ENCODE assay signal across 17 cellular contexts in the genomic region with DNA sequence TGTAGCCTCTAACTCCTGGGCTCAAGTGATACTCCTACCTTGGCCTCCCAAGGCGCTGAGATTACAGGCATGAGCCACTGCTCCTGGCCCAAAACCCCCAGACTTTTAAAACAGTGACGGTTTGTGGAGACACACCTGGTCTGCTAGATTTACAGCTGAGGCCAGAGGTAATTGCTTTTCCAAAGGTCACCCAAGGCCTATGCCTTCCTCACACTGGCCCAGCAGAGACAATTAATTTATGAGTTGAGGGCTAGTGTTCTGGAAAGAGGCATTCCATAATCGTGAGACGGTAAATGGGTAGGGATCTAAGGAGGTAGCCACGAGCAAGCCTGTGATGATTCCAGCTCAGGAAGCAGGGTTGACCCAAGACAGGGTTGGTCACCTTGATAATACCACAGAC. TPM values are rescaled to one million over a fixed set of nuclear protein-coding genes. Genes with fewer than 3 reads are reported as not detected.
DNase-seq lines count a peak whose midpoint lies in the region; TF ChIP-seq lines count a peak whose summit lies in the region.
"Had no signal": no experiment of that assay in that cellular context is flagged by ENCODE, and none has a peak within 500 bp of the region (broad histone marks: within the 10 kb centered on the region; RNA-seq: fewer than 3 reads in every experiment).

No MANE protein-coding gene starts in this region.

- no peak overlapping the region for H2BK5ac ChIP-seq in neuronal stem cell (ENCODE audit: low read length)

- H3K27ac ChIP-seq in neuronal stem cell (replicated peaks; ENCODE audit: low read length): no peak overlapping the region
- H3K27ac ChIP-seq: 22Rv1, A549 had no signal

- peak overlapping the region; percentile 34 for H2BK15ac ChIP-seq in neuronal stem cell (ENCODE audit: low read length)

- H3K18ac ChIP-seq in neuronal stem cell (ENCODE audit: low read length): no peak overlapping the region

- peaks cover 0 to 15% (median 0%) of the 10 kb centered on the region in 3 experiments for H3K27me3 ChIP-seq in neuronal stem cell (ENCODE audit: control insufficient read depth in 3 of 3, insufficient read depth in 3 of 3, low read depth in 1 of 3, low read length in 3 of 3)

- no peak overlapping the region for H3K4ac ChIP-seq in neuronal stem cell (ENCODE audit: low read length)

- no peaks in the 10 kb centered on the region for H3K79me1 ChIP-seq in neuronal stem cell (ENCODE audit: low read depth, low read length)

- H2AFZ ChIP-seq in neuronal stem cell (ENCODE audit: low read length): no peak overlapping the region

- no CpG with 5 or more reads among the region's 5 CpGs for WGBS in neuronal stem cell (ENCODE audit: extremely low coverage in 2 of 2, insufficient read length in 2 of 2, insufficient replicate concordance in 1 of 2), 2 donors

- H2BK12ac ChIP-seq in neuronal stem cell (ENCODE audit: low read length): no peak overlapping the region

- no peak overlapping the region for H2AK5ac ChIP-seq in neuronal stem cell (ENCODE audit: low read depth, low read length)

- no peak overlapping the region for H4K91ac ChIP-seq in neuronal stem cell (ENCODE audit: low read depth, low read length, poor library complexity)

- no peaks in the 10 kb centered on the region for H3K36me3 ChIP-seq in neuronal stem cell (replicated peaks in 1 of 2; ENCODE audit: control insufficient read depth in 2 of 2, insufficient read depth in 2 of 2, low read length in 2 of 2)

- no peak overlapping the region for H3K23ac ChIP-seq in neuronal stem cell (ENCODE audit: low read depth, low read length, poor library complexity)

- TF ChIP-seq CTCF in GM10266 (IDR thresholded peaks at IDR 0.05; ENCODE audit: control insufficient read depth, insufficient read depth, low read depth, missing control alignments): no peak

- no peaks in the 10 kb centered on the region for H3K9me3 ChIP-seq in neuronal stem cell (replicated peaks in 1 of 2; ENCODE audit: control insufficient read depth in 2 of 2, insufficient read depth in 1 of 2, low read depth in 1 of 2, low read length in 2 of 2)
- H3K9me3 ChIP-seq: A549 had no signal

- no peak overlapping the region for H3K14ac ChIP-seq in neuronal stem cell (ENCODE audit: low read length)

- peak; percentile 15 for DNase-seq in activated CD8-positive, alpha-beta memory T cell treated with anti-CD3 and anti-CD28 coated beads for 24 hours
- DNase-seq in activated CD8-positive, alpha-beta memory T cell treated with anti-CD3 and anti-CD28 coated beads, Interleukin-2, amount 50 U/mL, for 4 hours: no peak
- DNase-seq in islet precursor cell (peak; percentile 18), neuronal stem cell (ENCODE audit: low spot score) (no peak), NCI-H1436 treated with DMSO at 0.1 percent for 48 hours (lab: John Stamatoyannopoulos, UW) (no peak), HPDE6-E6E7 (ENCODE audit: extremely low spot score) (no peak), GM10266 (ENCODE audit: extremely low spot score) (no peak)
- DNase-seq: AML-193; Calu3; CD4-positive, alpha-beta memory T cell; DMS79 treated with DMSO at 0.1 percent for 48 hours; GF-D8; H9; IMR-90 had no signal

- H3K4me1 ChIP-seq in neuronal stem cell (ENCODE audit: control insufficient read depth in 2 of 2, insufficient read depth in 1 of 2, low read depth in 1 of 2, low read length in 2 of 2): peaks cover 0 to 6% of the 10 kb centered on the region in 2 donors
- H3K4me1 ChIP-seq: A549 had no signal

- no peak overlapping the region for H3K4me3 ChIP-seq in neuronal stem cell (ENCODE audit: low read length in 2 of 2)
- H3K4me3 ChIP-seq: A549, GM12878 had no signal

- no peak overlapping the region for H4K8ac ChIP-seq in neuronal stem cell (ENCODE audit: low read depth, low read length)

- no peak overlapping the region for H3K9ac ChIP-seq in neuronal stem cell (ENCODE audit: low read depth, low read length, poor library complexity)

- H2BK120ac ChIP-seq in neuronal stem cell (ENCODE audit: low read depth, low read length): no peak overlapping the region

- no peak overlapping the region for H3K4me2 ChIP-seq in neuronal stem cell (ENCODE audit: insufficient read depth, low read length, poor library complexity, severe bottlenecking)
- H3K4me2 ChIP-seq: A549 had no signal

RNA-seq across cellular contexts. Expression of a gene that starts 12.4 kb away (rescaled TPM):
- polyA plus RNA-seq in neuronal stem cell (2013, experiment 1 of 2): 231 TPM
- polyA plus RNA-seq in neuronal stem cell (2013, experiment 2 of 2): 243 TPM

Comparison
In these comparisons a context has a peak if more than half of its experiments do, and no peak if none do; other contexts are left out.
1. DNase-seq: peak in activated CD8-positive, alpha-beta memory T cell treated with anti-CD3 and anti-CD28 coated beads for 24 hours (single experiment) and islet precursor cell (single experiment); none in activated CD8-positive, alpha-beta memory T cell treated with anti-CD3 and anti-CD28 coated beads, Interleukin-2, amount 50 U/mL, for 4 hours (single experiment), neuronal stem cell (single experiment), NCI-H1436 treated with DMSO at 0.1 percent for 48 hours (single experiment), HPDE6-E6E7 (single experiment) and GM10266 (single experiment).